ENCODE assay signal across 21 cellular contexts in the genomic region with DNA sequence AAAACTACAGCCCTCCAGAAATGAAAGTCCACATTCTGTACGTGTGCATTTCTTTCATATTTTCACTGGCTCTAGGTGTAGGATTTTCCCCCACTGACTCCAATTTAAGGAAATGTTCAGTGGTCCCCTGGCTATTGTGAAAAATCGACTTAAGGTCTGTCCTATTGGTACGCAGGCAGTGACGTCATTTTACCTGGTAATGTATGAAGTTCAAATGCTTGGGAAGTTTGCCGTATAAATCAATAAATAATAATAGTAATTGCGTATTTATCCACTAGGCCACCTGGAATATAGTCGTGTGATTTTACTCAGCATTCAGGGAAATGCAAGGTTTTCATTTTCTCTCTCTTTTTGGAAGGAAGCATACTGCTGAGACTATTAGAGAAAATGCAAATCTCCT.
"Had no signal": no experiment of that assay in that cellular context is flagged by ENCODE, and none has a peak within 500 bp of the region (broad histone marks: within the 10 kb centered on the region; RNA-seq: fewer than 3 reads in every experiment).

No MANE protein-coding gene starts in this region.

- H3K4me3 ChIP-seq: dorsolateral prefrontal cortex, hepatocyte, left ventricle myocardium inferior, lower lobe of right lung, ovary, right atrium auricular region, smooth muscle cell, tibial artery, upper lobe of left lung, vagina had no signal

- H3K9me3 ChIP-seq: left ventricle myocardium inferior, lower lobe of right lung, ovary, right atrium auricular region, tibial artery, upper lobe of left lung, vagina had no signal

- H3K27me3 ChIP-seq: ovary, right atrium auricular region, upper lobe of left lung, vagina had no signal

- ATAC-seq: left cardiac atrium; lower lobe of right lung; natural killer cell; stimulated activated effector memory CD8-positive, alpha-beta T cell treated with anti-CD3 and anti-CD28 coated beads, Interleukin-12 subunit alpha, Interleukin-12 subunit beta, amount 100 ng/mL, for 72 hours; stimulated activated naive CD8-positive, alpha-beta T cell treated with anti-CD3 and anti-CD28 coated beads, Interleukin-15, Interleukin-2, amounts not matched to agents 100 U/mL and 50 U/mL, for 24 hours had no signal

- H3K36me3 ChIP-seq: left ventricle myocardium inferior, lower lobe of right lung, ovary, right atrium auricular region, tibial artery, upper lobe of left lung, vagina had no signal

- H3K79me2 ChIP-seq: hepatocyte had no signal

- H2AFZ ChIP-seq: hepatocyte had no signal

- H3K4me2 ChIP-seq: hepatocyte, smooth muscle cell had no signal

- H3K4me1 ChIP-seq: left ventricle myocardium inferior, lower lobe of right lung, right atrium auricular region, tibial artery, upper lobe of left lung, vagina had no signal

- H3K27ac ChIP-seq: dorsolateral prefrontal cortex, hepatocyte, left ventricle myocardium inferior, lower lobe of right lung, ovary, right atrium auricular region, tibial artery, upper lobe of left lung, vagina had no signal

- DNase-seq: dorsolateral prefrontal cortex; effector CD8-positive, alpha-beta T cell; foreskin melanocyte; head of caudate nucleus; kidney; left cardiac atrium; left ventricle myocardium inferior; lower lobe of right lung; natural killer cell; nucleus accumbens; ovary; stimulated activated CD4-positive, alpha-beta T cell treated with anti-CD3 and anti-CD28 coated beads, Interleukin-4, amount 100 ng/mL, for 1 hour; stimulated activated CD8-positive, alpha-beta memory T cell treated with anti-CD3 and anti-CD28 coated beads, Interleukin-4, amount 100 ng/mL, for 48 hours; stimulated activated naive CD8-positive, alpha-beta T cell treated with anti-CD3 and anti-CD28 coated beads, Interleukin-15, Interleukin-2, amounts not matched to agents 100 U/mL and 50 U/mL, for 24 hours; tibial artery; upper lobe of left lung had no signal

- FAIRE-seq: kidney had no signal
